ENCODE assay signal across 28 cellular contexts in genomic region chr20:52533401-52533800, GRCh38.
"Had no signal": no experiment of that assay in that cellular context is flagged by ENCODE, and none has a peak within 500 bp of the region (broad histone marks: within the 10 kb centered on the region; RNA-seq: fewer than 3 reads in every experiment).

No MANE protein-coding gene starts in this region.

- H3K4me3 Mint-ChIP-seq: dendritic cell treated with granulocyte-macrophage colony-stimulating factor and Interleukin-4, amounts not matched to agents 40 ng/mL and 50 ng/mL, for 4 days; effector memory CD8-positive, alpha-beta T cell; endodermal cell had no signal

- H3K4me1 Mint-ChIP-seq: endodermal cell had no signal

- H3K4me3 ChIP-seq: colonic mucosa, coronary artery, dorsolateral prefrontal cortex, esophagus muscularis mucosa, esophagus squamous epithelium, gastrocnemius medialis, gastroesophageal sphincter, heart left ventricle, heart right ventricle had no signal

- FAIRE-seq: colon, endometrium, endothelial cell of umbilical vein, frontal cortex had no signal

- H3K27ac ChIP-seq: colonic mucosa, coronary artery, dorsolateral prefrontal cortex, epithelial cell of prostate, esophagus muscularis mucosa, esophagus squamous epithelium, foreskin keratinocyte, gastrocnemius medialis, gastroesophageal sphincter, heart left ventricle, heart right ventricle had no signal

- H3K27me3 ChIP-seq: colonic mucosa, esophagus muscularis mucosa, foreskin keratinocyte, gastrocnemius medialis had no signal

- H3K9me3 Mint-ChIP-seq: effector memory CD8-positive, alpha-beta T cell had no signal

- ATAC-seq: effector memory CD8-positive, alpha-beta T cell; foreskin keratinocyte; gastrocnemius medialis; gastroesophageal sphincter; heart left ventricle; heart right ventricle had no signal

- H3K36me3 ChIP-seq: colonic mucosa, esophagus muscularis mucosa, esophagus squamous epithelium, gastrocnemius medialis, gastroesophageal sphincter, heart left ventricle, heart right ventricle had no signal

- DNase-seq: colonic mucosa; cortex of kidney; dermis blood vessel endothelial cell; dorsolateral prefrontal cortex; effector CD4-positive, alpha-beta T cell; effector CD8-positive, alpha-beta T cell; effector memory CD4-positive, alpha-beta T cell; effector memory CD8-positive, alpha-beta T cell; endodermal cell; erythroblast; esophagus squamous epithelium; foreskin fibroblast; foreskin keratinocyte; foreskin melanocyte; gastrocnemius medialis; glutamatergic neuron; head of caudate nucleus; heart left ventricle; heart right ventricle had no signal

- H3K4me1 ChIP-seq: colonic mucosa, esophagus muscularis mucosa, foreskin keratinocyte, gastrocnemius medialis, gastroesophageal sphincter, heart left ventricle, heart right ventricle had no signal

- H3K9me3 ChIP-seq: colonic mucosa, esophagus muscularis mucosa, esophagus squamous epithelium, gastrocnemius medialis, heart left ventricle, heart right ventricle had no signal

- H3K27ac Mint-ChIP-seq: dendritic cell treated with granulocyte-macrophage colony-stimulating factor and Interleukin-4, amounts not matched to agents 40 ng/mL and 50 ng/mL, for 4 days; effector memory CD8-positive, alpha-beta T cell; endodermal cell had no signal

- H3K27me3 Mint-ChIP-seq: dendritic cell treated with granulocyte-macrophage colony-stimulating factor and Interleukin-4, amounts not matched to agents 40 ng/mL and 50 ng/mL, for 4 days had no signal
